Comparison of ENCODE assay signal across 7 cellular contexts in the genomic region with DNA sequence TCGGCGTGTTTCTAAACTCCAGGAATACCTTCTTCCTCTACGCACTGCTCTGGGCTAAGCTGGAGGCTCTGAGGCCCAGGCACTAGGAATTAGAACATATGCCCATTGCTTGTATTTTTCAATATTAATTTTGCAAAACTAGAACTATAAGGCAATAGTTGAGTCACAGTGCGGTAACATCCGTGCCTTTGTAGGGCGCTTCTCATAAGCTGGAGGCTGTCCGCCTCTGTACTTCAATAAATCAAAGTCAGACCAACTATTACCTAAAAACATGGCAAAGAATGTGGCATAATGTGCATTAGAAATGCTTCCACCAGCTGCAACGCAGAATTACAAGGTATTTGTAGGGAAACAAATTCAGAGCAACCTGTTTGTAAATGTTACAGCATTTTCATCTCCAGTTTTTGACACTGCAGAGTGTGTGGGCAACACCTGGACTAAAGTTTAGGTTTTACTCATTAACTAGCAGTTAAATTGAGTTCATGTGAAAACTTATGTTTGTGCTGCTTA. TPM values are rescaled to one million over a fixed set of nuclear protein-coding genes. Genes with fewer than 3 reads are reported as not detected.
A peak's percentile ranks its signal among the peaks of the same experiment; 100 is the strongest.
DNase-seq lines count a peak whose midpoint lies in the region; TF ChIP-seq lines count a peak whose summit lies in the region.

No MANE protein-coding gene starts in this region.

- intact Hi-C loops in activated T-helper 2 cell treated with anti-CD3 and anti-CD28 coated beads, Interferon-gamma antibody, Interleukin-2, Interleukin-4, amounts not matched to agents 10 μg/mL and 5 μg/mL and 100 μg/mL, durations not matched to agents 14 hours and 24 hours and 36 hours (cut with micrococcal nuclease): loop anchor here (1.0 to 10.0 kb wide), 3 partner anchors 18 to 957 kb away; a partner anchor contains a TSS
- intact Hi-C loops in stomach (cut with DNase I; ENCODE audit: low total_unique reads): no loop called here

- WGBS in stomach, 5 donors: 49 to 62% (median 54%) methylated on average over 8 of the region's 8 CpGs

- H3K4me3 Mint-ChIP-seq in activated T-helper 2 cell treated with anti-CD3 and anti-CD28 coated beads, Interferon-gamma antibody, Interleukin-2, Interleukin-4, amounts not matched to agents 10 μg/mL and 5 μg/mL and 100 μg/mL, durations not matched to agents 14 hours and 24 hours and 36 hours (ENCODE audit: low read depth): peak overlapping the region; percentile 92

- H3K36me3 ChIP-seq in stomach: no peaks in the 10 kb centered on the region

- H3K27me3 ChIP-seq in HL-60 (ENCODE audit: insufficient read depth, poor library complexity, severe bottlenecking): no peaks in the 10 kb centered on the region
- peaks cover 0 to 13% (median 0%) of the 10 kb centered on the region in 3 donors for H3K27me3 ChIP-seq in stomach

- TF ChIP-seq CTCF in HL-60 (IDR thresholded peaks at IDR 0.05; ENCODE audit: insufficient read depth, low read length) (no peak), stomach (IDR thresholded peaks at IDR 0.05) (no peak)

- H3K27me3 Mint-ChIP-seq in activated T-helper 2 cell treated with anti-CD3 and anti-CD28 coated beads, Interferon-gamma antibody, Interleukin-2, Interleukin-4, amounts not matched to agents 10 μg/mL and 5 μg/mL and 100 μg/mL, durations not matched to agents 14 hours and 24 hours and 36 hours (ENCODE audit: low read depth): peaks cover 23% of the 10 kb centered on the region

- H3K4me3 ChIP-seq in HL-60 (replicated peaks; ENCODE audit: insufficient read depth, low read length) (peak overlapping the region; percentile 79), iPS-18c (ENCODE audit: insufficient read depth, low read depth, low read length) (peak overlapping the region; percentile 83), stomach (peak overlapping the region; percentile 77 to 99 (median 91))

- H3K9me3 ChIP-seq in iPS-18c (ENCODE audit: control insufficient read depth, insufficient read depth, low read length) (no peaks in the 10 kb centered on the region), stomach (peaks cover 0 to 6% (median 0%) of the 10 kb centered on the region in 4 donors)

- no peak for TF ChIP-seq EP300 in stomach (IDR thresholded peaks at IDR 0.05)

- peak overlapping the region; percentile 81 for H3K27ac Mint-ChIP-seq in activated T-helper 2 cell treated with anti-CD3 and anti-CD28 coated beads, Interferon-gamma antibody, Interleukin-2, Interleukin-4, amounts not matched to agents 10 μg/mL and 5 μg/mL and 100 μg/mL, durations not matched to agents 14 hours and 24 hours and 36 hours

- TF ChIP-seq POLR2A in stomach (IDR thresholded peaks at IDR 0.05): no peak

- DNase-seq in HL-60 (ENCODE audit: low read depth in 1 of 2, low spot score in 1 of 2) (no peak), stomach (no peak), NCI-H1436 (lab: John Stamatoyannopoulos, UW) (no peak), T1000 (lab: John Stamatoyannopoulos, UW) (no peak), NCI-H1048 (lab: John Stamatoyannopoulos, UW) (no peak)
- DNase-seq in activated T-helper 2 cell treated with anti-CD3 and anti-CD28 coated beads, Interferon-gamma antibody, Interleukin-2, Interleukin-4, amounts not matched to agents 10 μg/mL and 5 μg/mL and 100 μg/mL, durations not matched to agents 14 hours and 24 hours and 36 hours (ENCODE audit: low spot score): no peak

- H3K4me1 Mint-ChIP-seq in activated T-helper 2 cell treated with anti-CD3 and anti-CD28 coated beads, Interferon-gamma antibody, Interleukin-2, Interleukin-4, amounts not matched to agents 10 μg/mL and 5 μg/mL and 100 μg/mL, durations not matched to agents 14 hours and 24 hours and 36 hours (ENCODE audit: low read depth): peaks cover 24% of the 10 kb centered on the region

- peaks cover 6 to 43% (median 34%) of the 10 kb centered on the region in 4 donors for H3K4me1 ChIP-seq in stomach

- peaks cover 3% of the 10 kb centered on the region for H3K9me3 Mint-ChIP-seq in activated T-helper 2 cell treated with anti-CD3 and anti-CD28 coated beads, Interferon-gamma antibody, Interleukin-2, Interleukin-4, amounts not matched to agents 10 μg/mL and 5 μg/mL and 100 μg/mL, durations not matched to agents 14 hours and 24 hours and 36 hours

- peak overlapping the region; percentile 60 for H3K27ac ChIP-seq in HL-60 (replicated peaks)
- peak overlapping the region; percentile 31 to 83 (median 76) for H3K27ac ChIP-seq in stomach

- H3K36me3 Mint-ChIP-seq in activated T-helper 2 cell treated with anti-CD3 and anti-CD28 coated beads, Interferon-gamma antibody, Interleukin-2, Interleukin-4, amounts not matched to agents 10 μg/mL and 5 μg/mL and 100 μg/mL, durations not matched to agents 14 hours and 24 hours and 36 hours (ENCODE audit: low read depth): peaks cover 13% of the 10 kb centered on the region

RNA-seq across cellular contexts. Expression of a gene that starts 0.4 kb away (rescaled TPM):
- total RNA-seq in activated T-helper 2 cell treated with anti-CD3 and anti-CD28 coated beads, Interferon-gamma antibody, Interleukin-2, Interleukin-4, amounts not matched to agents 10 μg/mL and 5 μg/mL and 100 μg/mL, durations not matched to agents 14 hours and 24 hours and 36 hours: 19.2 and 20.9 TPM in 2 replicates
- total RNA-seq in stomach: 10 to 100 TPM in 4 of 5 donors, 1 to 10 TPM in 1; 7.6 to 55.4 (median 30.6) TPM
- polyA plus RNA-seq in stomach: 10 to 100 TPM; 11.3 to 19.1 (median 16.2) TPM
